Comparison of ENCODE assay signal across 17 cellular contexts in genomic region chr15:37134244-37134643, GRCh38.
"Had no signal": no experiment of that assay in that cellular context is flagged by ENCODE, and none has a peak within 500 bp of the region (broad histone marks: within the 10 kb centered on the region; RNA-seq: fewer than 3 reads in every experiment).

No MANE protein-coding gene starts in this region.

- H3K4me1 ChIP-seq: right lobe of liver, tibial nerve had no signal

- H3K9me3 ChIP-seq: right lobe of liver, tibial nerve had no signal

- H3K9me3 Mint-ChIP-seq: activated T-cell treated with anti-CD3 and anti-CD28 coated beads, Interleukin-2, amount 50 U/mL, for 4 hours; brain; endodermal cell; stimulated activated naive B cell treated with anti-CD40 and anti-IgM and Interleukin-4, amounts not matched to agents 10 μg/mL and 1 μg/mL and 100 μg/mL, for 72 hours; T-helper 2 cell treated with Interferon-gamma antibody and Interleukin-4, amounts not matched to agents 5 μg/mL and 100 μg/mL, for 36 hours had no signal

- H3K4me1 Mint-ChIP-seq: natural killer cell; stimulated activated naive B cell treated with anti-CD40 and anti-IgM and Interleukin-4, amounts not matched to agents 10 μg/mL and 1 μg/mL and 100 μg/mL, for 72 hours had no signal

- H3K36me3 Mint-ChIP-seq: activated naive CD8-positive, alpha-beta T cell; brain; natural killer cell; stimulated activated naive B cell treated with anti-CD40 and anti-IgM and Interleukin-4, amounts not matched to agents 10 μg/mL and 1 μg/mL and 100 μg/mL, for 72 hours had no signal

- H3K4me3 Mint-ChIP-seq: activated naive CD8-positive, alpha-beta T cell; activated T-cell treated with anti-CD3 and anti-CD28 coated beads, Interleukin-2, amount 50 U/mL, for 4 hours; endodermal cell; natural killer cell; stimulated activated naive B cell treated with anti-CD40 and anti-IgM and Interleukin-4, amounts not matched to agents 10 μg/mL and 1 μg/mL and 100 μg/mL, for 72 hours; T-helper 2 cell treated with Interferon-gamma antibody and Interleukin-4, amounts not matched to agents 5 μg/mL and 100 μg/mL, for 36 hours had no signal

- H3K27me3 Mint-ChIP-seq: brain, progenitor cell of endocrine pancreas had no signal

- ATAC-seq: activated T-cell treated with anti-CD3 and anti-CD28 coated beads, Interleukin-2, amount 50 U/mL, for 4 hours; natural killer cell had no signal

- H3K27ac Mint-ChIP-seq: activated naive CD8-positive, alpha-beta T cell; endodermal cell; natural killer cell; progenitor cell of endocrine pancreas; stimulated activated naive B cell treated with anti-CD40 and anti-IgM and Interleukin-4, amounts not matched to agents 10 μg/mL and 1 μg/mL and 100 μg/mL, for 72 hours; T-helper 2 cell treated with Interferon-gamma antibody and Interleukin-4, amounts not matched to agents 5 μg/mL and 100 μg/mL, for 36 hours had no signal

- H3K36me3 ChIP-seq: right lobe of liver, tibial nerve had no signal

- DNase-seq: activated CD4-positive, alpha-beta T cell treated with anti-CD3 and anti-CD28 coated beads, Interleukin-2, amount 50 U/mL, for 4 hours; activated CD4-positive, CD25-positive, alpha-beta regulatory T cell treated with anti-CD3 and anti-CD28 coated beads, Interleukin-2, amount 50 U/mL, for 72 hours; activated effector memory CD4-positive, alpha-beta T cell treated with anti-CD3 and anti-CD28 coated beads, Interleukin-2, amount 50 U/mL, for 16 hours; activated T-cell treated with anti-CD3 and anti-CD28 coated beads, Interleukin-2, amount 50 U/mL, for 4 hours; cerebellar nuclear complex; endodermal cell; left cardiac atrium; natural killer cell; right lobe of liver; stimulated activated CD4-positive, alpha-beta T cell treated with anti-CD3 and anti-CD28 coated beads, Interleukin-2, amount 100 ng/mL, for 24 hours; stimulated activated naive B cell treated with anti-CD40 and anti-IgM and Interleukin-4, amounts not matched to agents 10 μg/mL and 1 μg/mL and 100 μg/mL, for 72 hours had no signal

- H3K27ac ChIP-seq: right lobe of liver, tibial nerve had no signal

- H3K4me3 ChIP-seq: lung, right lobe of liver, tibial nerve had no signal
